In genomic region chr5:43997647-43998251, GRCh38 we compare ENCODE assay signal across 1 cellular context.
TF ChIP-seq lines count a peak whose summit lies in the region.

No MANE protein-coding gene starts in this region.

TF ChIP-seq in HepG2, 621 proteins besides CTCF, POLR2A, EP300 and RAD21 (continued from another document and continues in another):
- TF ChIP-seq AHDC1 (CRISPR knock-in tag; IDR thresholded peaks at IDR 0.05; ENCODE audit: borderline replicate concordance) (peak; percentile 99), ZBTB33 (CRISPR knock-in tag; IDR thresholded peaks at IDR 0.05) (peak; percentile 73), ZNF577 (CRISPR knock-in tag; IDR thresholded peaks at IDR 0.05; ENCODE audit: borderline replicate concordance, low read depth) (no peak), ZNF235 (CRISPR knock-in tag; IDR thresholded peaks at IDR 0.05; ENCODE audit: borderline replicate concordance) (no peak), ZNF496 (CRISPR knock-in tag; IDR thresholded peaks at IDR 0.05; ENCODE audit: insufficient replicate concordance) (no peak), PHB2 (IDR thresholded peaks at IDR 0.05; ENCODE audit: partially characterized antibody) (no peak), ZNF501 (CRISPR knock-in tag; IDR thresholded peaks at IDR 0.05) (no peak), FOXK2 (IDR thresholded peaks at IDR 0.05) (peak; percentile 71), ZNF225 (CRISPR knock-in tag; IDR thresholded peaks at IDR 0.05) (no peak), TP53 (CRISPR knock-in tag; conservative IDR thresholded peaks at IDR 0.05) (no peak), ZNF674 (CRISPR knock-in tag; IDR thresholded peaks at IDR 0.05; ENCODE audit: low read depth) (no peak), ZNF567 (CRISPR knock-in tag; IDR thresholded peaks at IDR 0.05; ENCODE audit: borderline replicate concordance) (no peak), ZNF839 (CRISPR knock-in tag; IDR thresholded peaks at IDR 0.05; ENCODE audit: borderline replicate concordance) (no peak), SRF (IDR thresholded peaks at IDR 0.05; ENCODE audit: low read depth, low read length) (no peak), ZHX2 (IDR thresholded peaks at IDR 0.05; ENCODE audit: low read depth) (no peak), ZHX2 (CRISPR knock-in tag; IDR thresholded peaks at IDR 0.05; ENCODE audit: borderline replicate concordance) (no peak)
- TF ChIP-seq, protein P1, sequence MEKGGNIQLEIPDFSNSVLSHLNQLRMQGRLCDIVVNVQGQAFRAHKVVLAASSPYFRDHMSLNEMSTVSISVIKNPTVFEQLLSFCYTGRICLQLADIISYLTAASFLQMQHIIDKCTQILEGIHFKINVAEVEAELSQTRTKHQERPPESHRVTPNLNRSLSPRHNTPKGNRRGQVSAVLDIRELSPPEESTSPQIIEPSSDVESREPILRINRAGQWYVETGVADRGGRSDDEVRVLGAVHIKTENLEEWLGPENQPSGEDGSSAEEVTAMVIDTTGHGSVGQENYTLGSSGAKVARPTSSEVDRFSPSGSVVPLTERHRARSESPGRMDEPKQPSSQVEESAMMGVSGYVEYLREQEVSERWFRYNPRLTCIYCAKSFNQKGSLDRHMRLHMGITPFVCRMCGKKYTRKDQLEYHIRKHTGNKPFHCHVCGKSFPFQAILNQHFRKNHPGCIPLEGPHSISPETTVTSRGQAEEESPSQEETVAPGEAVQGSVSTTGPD (CRISPR knock-in tag; IDR thresholded peaks at IDR 0.05): peak; percentile 88
- TF ChIP-seq, protein P2, sequence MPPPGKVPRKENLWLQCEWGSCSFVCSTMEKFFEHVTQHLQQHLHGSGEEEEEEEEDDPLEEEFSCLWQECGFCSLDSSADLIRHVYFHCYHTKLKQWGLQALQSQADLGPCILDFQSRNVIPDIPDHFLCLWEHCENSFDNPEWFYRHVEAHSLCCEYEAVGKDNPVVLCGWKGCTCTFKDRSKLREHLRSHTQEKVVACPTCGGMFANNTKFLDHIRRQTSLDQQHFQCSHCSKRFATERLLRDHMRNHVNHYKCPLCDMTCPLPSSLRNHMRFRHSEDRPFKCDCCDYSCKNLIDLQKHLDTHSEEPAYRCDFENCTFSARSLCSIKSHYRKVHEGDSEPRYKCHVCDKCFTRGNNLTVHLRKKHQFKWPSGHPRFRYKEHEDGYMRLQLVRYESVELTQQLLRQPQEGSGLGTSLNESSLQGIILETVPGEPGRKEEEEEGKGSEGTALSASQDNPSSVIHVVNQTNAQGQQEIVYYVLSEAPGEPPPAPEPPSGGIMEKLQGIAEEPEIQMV (CRISPR knock-in tag; IDR thresholded peaks at IDR 0.05; ENCODE audit: low read depth): no peak
- TF ChIP-seq, protein P3, sequence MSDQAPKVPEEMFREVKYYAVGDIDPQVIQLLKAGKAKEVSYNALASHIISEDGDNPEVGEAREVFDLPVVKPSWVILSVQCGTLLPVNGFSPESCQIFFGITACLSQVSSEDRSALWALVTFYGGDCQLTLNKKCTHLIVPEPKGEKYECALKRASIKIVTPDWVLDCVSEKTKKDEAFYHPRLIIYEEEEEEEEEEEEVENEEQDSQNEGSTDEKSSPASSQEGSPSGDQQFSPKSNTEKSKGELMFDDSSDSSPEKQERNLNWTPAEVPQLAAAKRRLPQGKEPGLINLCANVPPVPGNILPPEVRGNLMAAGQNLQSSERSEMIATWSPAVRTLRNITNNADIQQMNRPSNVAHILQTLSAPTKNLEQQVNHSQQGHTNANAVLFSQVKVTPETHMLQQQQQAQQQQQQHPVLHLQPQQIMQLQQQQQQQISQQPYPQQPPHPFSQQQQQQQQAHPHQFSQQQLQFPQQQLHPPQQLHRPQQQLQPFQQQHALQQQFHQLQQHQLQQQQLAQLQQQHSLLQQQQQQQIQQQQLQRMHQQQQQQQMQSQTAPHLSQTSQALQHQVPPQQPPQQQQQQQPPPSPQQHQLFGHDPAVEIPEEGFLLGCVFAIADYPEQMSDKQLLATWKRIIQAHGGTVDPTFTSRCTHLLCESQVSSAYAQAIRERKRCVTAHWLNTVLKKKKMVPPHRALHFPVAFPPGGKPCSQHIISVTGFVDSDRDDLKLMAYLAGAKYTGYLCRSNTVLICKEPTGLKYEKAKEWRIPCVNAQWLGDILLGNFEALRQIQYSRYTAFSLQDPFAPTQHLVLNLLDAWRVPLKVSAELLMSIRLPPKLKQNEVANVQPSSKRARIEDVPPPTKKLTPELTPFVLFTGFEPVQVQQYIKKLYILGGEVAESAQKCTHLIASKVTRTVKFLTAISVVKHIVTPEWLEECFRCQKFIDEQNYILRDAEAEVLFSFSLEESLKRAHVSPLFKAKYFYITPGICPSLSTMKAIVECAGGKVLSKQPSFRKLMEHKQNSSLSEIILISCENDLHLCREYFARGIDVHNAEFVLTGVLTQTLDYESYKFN (CRISPR knock-in tag; conservative IDR thresholded peaks at IDR 0.05): peak; percentile 94
- TF ChIP-seq, protein P4, sequence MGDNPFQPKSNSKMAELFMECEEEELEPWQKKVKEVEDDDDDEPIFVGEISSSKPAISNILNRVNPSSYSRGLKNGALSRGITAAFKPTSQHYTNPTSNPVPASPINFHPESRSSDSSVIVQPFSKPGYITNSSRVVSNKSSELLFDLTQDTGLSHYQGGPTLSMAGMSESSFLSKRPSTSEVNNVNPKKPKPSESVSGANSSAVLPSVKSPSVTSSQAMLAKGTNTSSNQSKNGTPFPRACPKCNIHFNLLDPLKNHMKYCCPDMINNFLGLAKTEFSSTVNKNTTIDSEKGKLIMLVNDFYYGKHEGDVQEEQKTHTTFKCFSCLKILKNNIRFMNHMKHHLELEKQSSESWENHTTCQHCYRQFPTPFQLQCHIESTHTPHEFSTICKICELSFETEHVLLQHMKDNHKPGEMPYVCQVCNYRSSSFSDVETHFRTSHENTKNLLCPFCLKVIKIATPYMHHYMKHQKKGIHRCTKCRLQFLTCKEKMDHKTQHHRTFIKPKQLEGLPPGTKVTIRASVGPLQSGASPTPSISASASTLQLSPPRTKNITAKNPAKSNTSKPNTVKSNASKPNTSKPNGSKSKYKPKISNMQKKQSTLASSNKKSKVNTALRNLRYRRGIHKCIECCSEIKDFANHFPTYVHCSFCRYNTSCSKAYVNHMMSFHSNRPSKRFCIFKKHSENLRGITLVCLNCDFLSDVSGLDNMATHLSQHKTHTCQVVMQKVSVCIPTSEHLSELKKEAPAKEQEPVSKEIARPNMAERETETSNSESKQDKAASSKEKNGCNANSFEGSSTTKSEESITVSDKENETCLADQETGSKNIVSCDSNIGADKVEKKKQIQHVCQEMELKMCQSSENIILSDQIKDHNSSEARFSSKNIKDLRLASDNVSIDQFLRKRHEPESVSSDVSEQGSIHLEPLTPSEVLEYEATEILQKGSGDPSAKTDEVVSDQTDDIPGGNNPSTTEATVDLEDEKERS (CRISPR knock-in tag; IDR thresholded peaks at IDR 0.05): peak; percentile 74; the same call in 1 of the 2 replicates
- TF ChIP-seq, protein P5, sequence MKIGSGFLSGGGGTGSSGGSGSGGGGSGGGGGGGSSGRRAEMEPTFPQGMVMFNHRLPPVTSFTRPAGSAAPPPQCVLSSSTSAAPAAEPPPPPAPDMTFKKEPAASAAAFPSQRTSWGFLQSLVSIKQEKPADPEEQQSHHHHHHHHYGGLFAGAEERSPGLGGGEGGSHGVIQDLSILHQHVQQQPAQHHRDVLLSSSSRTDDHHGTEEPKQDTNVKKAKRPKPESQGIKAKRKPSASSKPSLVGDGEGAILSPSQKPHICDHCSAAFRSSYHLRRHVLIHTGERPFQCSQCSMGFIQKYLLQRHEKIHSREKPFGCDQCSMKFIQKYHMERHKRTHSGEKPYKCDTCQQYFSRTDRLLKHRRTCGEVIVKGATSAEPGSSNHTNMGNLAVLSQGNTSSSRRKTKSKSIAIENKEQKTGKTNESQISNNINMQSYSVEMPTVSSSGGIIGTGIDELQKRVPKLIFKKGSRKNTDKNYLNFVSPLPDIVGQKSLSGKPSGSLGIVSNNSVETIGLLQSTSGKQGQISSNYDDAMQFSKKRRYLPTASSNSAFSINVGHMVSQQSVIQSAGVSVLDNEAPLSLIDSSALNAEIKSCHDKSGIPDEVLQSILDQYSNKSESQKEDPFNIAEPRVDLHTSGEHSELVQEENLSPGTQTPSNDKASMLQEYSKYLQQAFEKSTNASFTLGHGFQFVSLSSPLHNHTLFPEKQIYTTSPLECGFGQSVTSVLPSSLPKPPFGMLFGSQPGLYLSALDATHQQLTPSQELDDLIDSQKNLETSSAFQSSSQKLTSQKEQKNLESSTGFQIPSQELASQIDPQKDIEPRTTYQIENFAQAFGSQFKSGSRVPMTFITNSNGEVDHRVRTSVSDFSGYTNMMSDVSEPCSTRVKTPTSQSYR (CRISPR knock-in tag; IDR thresholded peaks at IDR 0.05; ENCODE audit: borderline replicate concordance): peak; percentile 32; the same call in 1 of the 2 replicates
- TF ChIP-seq, protein P6, sequence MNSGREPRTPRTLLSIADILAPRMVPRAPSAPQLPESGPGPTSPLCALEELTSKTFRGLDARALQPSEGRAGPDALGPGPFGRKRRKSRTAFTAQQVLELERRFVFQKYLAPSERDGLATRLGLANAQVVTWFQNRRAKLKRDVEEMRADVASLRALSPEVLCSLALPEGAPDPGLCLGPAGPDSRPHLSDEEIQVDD (CRISPR knock-in tag; IDR thresholded peaks at IDR 0.05; ENCODE audit: borderline replicate concordance): no peak
